In the genomic region with DNA sequence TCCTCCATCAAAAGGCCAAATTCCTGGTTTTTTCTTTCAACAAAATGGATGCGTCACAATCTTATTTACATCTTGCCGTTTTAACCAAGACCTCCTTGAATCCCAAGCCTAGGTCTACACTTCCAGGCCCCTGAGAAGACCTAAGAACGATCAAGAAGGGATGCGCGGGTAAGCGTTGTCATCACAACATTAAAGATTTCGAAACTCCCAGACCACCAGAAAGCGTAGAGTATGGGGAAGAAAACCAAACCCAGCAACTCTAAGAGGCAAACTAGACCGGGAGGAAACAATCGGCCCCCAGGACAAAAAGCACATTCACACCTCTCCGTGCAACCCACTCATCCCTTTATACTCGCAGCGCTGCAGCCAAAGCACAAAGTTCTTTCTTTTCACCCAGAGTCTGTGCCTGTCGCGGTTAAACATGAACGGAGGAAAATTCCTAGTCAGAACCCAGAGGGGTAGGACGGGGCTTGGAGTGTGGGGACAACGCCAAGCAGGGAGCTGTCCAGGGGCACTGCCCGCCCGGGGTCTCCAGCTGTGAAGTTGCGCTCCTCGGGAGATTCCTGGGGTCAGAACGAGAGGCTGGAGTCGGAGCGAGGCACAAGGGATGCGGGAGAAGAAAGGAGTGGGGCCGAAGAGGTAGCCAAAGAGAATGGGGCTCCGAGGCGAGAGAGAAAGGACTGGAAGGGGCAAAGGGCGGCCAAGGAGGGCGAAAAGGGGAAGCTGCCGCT, we compare ENCODE assay signal across 1 cellular context.
A peak's percentile ranks its signal among the peaks of the same experiment; 100 is the strongest.
TF ChIP-seq lines count a peak whose summit lies in the region.

No MANE protein-coding gene starts in this region.

TF ChIP-seq in IMR-90, 13 proteins besides CTCF, POLR2A, EP300 and RAD21:
- TF ChIP-seq RCOR1 (IDR thresholded peaks at IDR 0.05; ENCODE audit: insufficient replicate concordance, low read length) (no peak), FOS (IDR thresholded peaks at IDR 0.05; ENCODE audit: low read depth, low read length) (no peak), SMC3 (IDR thresholded peaks at IDR 0.05; ENCODE audit: low read depth, low read length) (no peak), MXI1 (IDR thresholded peaks at IDR 0.05; ENCODE audit: borderline replicate concordance, low read depth, low read length) (no peak), CEBPB (IDR thresholded peaks at IDR 0.05; ENCODE audit: low read depth, low read length) (0 out of 2 replicates have a peak, but pooled peaks have one; percentile 23), ELK1 (IDR thresholded peaks at IDR 0.05; ENCODE audit: borderline replicate concordance, low read depth, low read length) (no peak)
TF ChIP-seq in IMR-90: peak in this region for 1.
